26 cellular contexts compared by ENCODE assay signal in genomic region chr12:12564911-12565310, GRCh38.
"Had no signal": no experiment of that assay in that cellular context is flagged by ENCODE, and none has a peak within 500 bp of the region (broad histone marks: within the 10 kb centered on the region; RNA-seq: fewer than 3 reads in every experiment).

No MANE protein-coding gene starts in this region.

- H3K36me3 Mint-ChIP-seq: memory B cell had no signal

- H3K4me3 Mint-ChIP-seq: activated naive CD8-positive, alpha-beta T cell treated with anti-CD3 and anti-CD28 coated beads for 36 hours; activated T-helper 17 cell treated with anti-CD3 and anti-CD28 coated beads, Interleukin-2, amount 50 U/mL, for 72 hours; memory B cell; natural killer cell treated with Interleukin-12 subunit alpha and Interleukin-12 subunit beta and Interleukin-15 and Interleukin-18, amount 100 ng/mL, for 72 hours; stimulated activated naive CD8-positive, alpha-beta T cell treated with anti-CD3 and anti-CD28 coated beads, Interleukin-15, amount 100 ng/mL, for 72 hours; T-helper 2 cell treated with Interferon-gamma antibody and Interleukin-4, amounts not matched to agents 5 μg/mL and 100 μg/mL, for 36 hours had no signal

- H3K27me3 ChIP-seq: esophagus muscularis mucosa, neutrophil, ovary, right atrium auricular region, tibial artery, uterus had no signal

- H3K4me3 ChIP-seq: esophagus muscularis mucosa, ovary, psoas muscle, right atrium auricular region, tibial artery, uterus had no signal

- H3K27ac Mint-ChIP-seq: activated naive CD8-positive, alpha-beta T cell treated with anti-CD3 and anti-CD28 coated beads for 36 hours; memory B cell; stimulated activated naive CD8-positive, alpha-beta T cell treated with anti-CD3 and anti-CD28 coated beads, Interleukin-15, amount 100 ng/mL, for 72 hours; T-helper 2 cell treated with Interferon-gamma antibody and Interleukin-4, amounts not matched to agents 5 μg/mL and 100 μg/mL, for 36 hours had no signal

- H3K4me1 ChIP-seq: uterus had no signal

- ATAC-seq: activated T-helper 17 cell treated with anti-CD3 and anti-CD28 coated beads, Interleukin-2, amount 50 U/mL, for 72 hours; left cardiac atrium; natural killer cell treated with Interleukin-12 subunit alpha and Interleukin-12 subunit beta and Interleukin-15 and Interleukin-18, amount 100 ng/mL, for 72 hours; psoas muscle; stimulated activated naive CD8-positive, alpha-beta T cell treated with anti-CD3 and anti-CD28 coated beads, Interleukin-15, amount 100 ng/mL, for 72 hours had no signal

- H3K9me3 ChIP-seq: esophagus muscularis mucosa, neutrophil, ovary, psoas muscle, right atrium auricular region, tibial artery, uterus had no signal

- H3K27me3 Mint-ChIP-seq: activated naive CD8-positive, alpha-beta T cell treated with anti-CD3 and anti-CD28 coated beads for 36 hours; activated T-helper 17 cell treated with anti-CD3 and anti-CD28 coated beads, Interleukin-2, amount 50 U/mL, for 72 hours; central memory CD8-positive, alpha-beta T cell; stimulated activated naive CD8-positive, alpha-beta T cell treated with anti-CD3 and anti-CD28 coated beads, Interleukin-15, amount 100 ng/mL, for 72 hours had no signal

- H3K27ac ChIP-seq: ovary, psoas muscle, tibial artery, VCaP had no signal

- H3K36me3 ChIP-seq: esophagus muscularis mucosa, neutrophil, ovary, right atrium auricular region, tibial artery, uterus had no signal

- FAIRE-seq: astrocyte, colon, endothelial cell of umbilical vein, frontal cortex, islet of Langerhans had no signal

- H3K9me3 Mint-ChIP-seq: activated naive CD8-positive, alpha-beta T cell treated with anti-CD3 and anti-CD28 coated beads for 36 hours; activated T-helper 17 cell treated with anti-CD3 and anti-CD28 coated beads, Interleukin-2, amount 50 U/mL, for 72 hours; central memory CD8-positive, alpha-beta T cell; memory B cell; natural killer cell treated with Interleukin-12 subunit alpha and Interleukin-12 subunit beta and Interleukin-15 and Interleukin-18, amount 100 ng/mL, for 72 hours; T-helper 2 cell treated with Interferon-gamma antibody and Interleukin-4, amounts not matched to agents 5 μg/mL and 100 μg/mL, for 36 hours had no signal

- DNase-seq: activated CD4-positive, alpha-beta T cell treated with anti-CD3 and anti-CD28 coated beads, Interleukin-2, amount 50 U/mL, for 1 hour; activated CD4-positive, CD25-positive, alpha-beta regulatory T cell treated with anti-CD3 and anti-CD28 coated beads, Interleukin-2, amount 50 U/mL, for 72 hours; activated naive CD8-positive, alpha-beta T cell treated with anti-CD3 and anti-CD28 coated beads for 36 hours; activated T-cell treated with anti-CD3 and anti-CD28 coated beads, Interleukin-2, amount 50 U/mL, for 1 hour; effector memory CD4-positive, alpha-beta T cell; left cardiac atrium; ovary; psoas muscle; stimulated activated CD4-positive, alpha-beta T cell treated with anti-CD3 and anti-CD28 coated beads, Interleukin-4, amount 100 ng/mL, for 24 hours; stimulated activated naive CD8-positive, alpha-beta T cell treated with anti-CD3 and anti-CD28 coated beads, Interleukin-15, amount 100 ng/mL, for 72 hours; tibial artery; uterus had no signal
